2 cellular contexts compared by ENCODE assay signal in genomic region chr12:107356266-107356936, GRCh38.
TF ChIP-seq lines count a peak whose summit lies in the region.

No MANE protein-coding gene starts in this region.

TF ChIP-seq in A549, 52 proteins besides CTCF, POLR2A, EP300 and RAD21 (continued from another document):
- TF ChIP-seq USF2 (IDR thresholded peaks at IDR 0.05): no peak

TF ChIP-seq in SK-N-SH, 30 proteins besides CTCF, POLR2A, EP300 and RAD21 (continued from another document):
- no peak for TF ChIP-seq USF1 (IDR thresholded peaks at IDR 0.05; ENCODE audit: borderline replicate concordance, low read depth)
- TF ChIP-seq GABPA (IDR thresholded peaks at IDR 0.05; ENCODE audit: low read depth): no peak
- no peak for TF ChIP-seq REST (IDR thresholded peaks at IDR 0.05; ENCODE audit: low read depth, low read length)
- TF ChIP-seq RCOR1 (IDR thresholded peaks at IDR 0.05; ENCODE audit: low read length): no peak
- no peak for TF ChIP-seq RXRA (IDR thresholded peaks at IDR 0.05; ENCODE audit: borderline replicate concordance, low read depth)
- no peak for TF ChIP-seq YY1 (IDR thresholded peaks at IDR 0.05; ENCODE audit: low read depth)
- no peak for TF ChIP-seq FOXJ3 (CRISPR knock-in tag; IDR thresholded peaks at IDR 0.05)
- no peak for TF ChIP-seq ELF1 (IDR thresholded peaks at IDR 0.05)
- TF ChIP-seq POLR2AphosphoS5 (IDR thresholded peaks at IDR 0.05; ENCODE audit: low read depth, low read length): no peak
- no peak for TF ChIP-seq ZBTB33 (IDR thresholded peaks at IDR 0.05; ENCODE audit: borderline replicate concordance, low read depth)
- no peak for TF ChIP-seq TAF1 (IDR thresholded peaks at IDR 0.05; ENCODE audit: borderline replicate concordance, low read depth, low read length)
TF ChIP-seq in SK-N-SH: peak in this region for 5.
